8 cellular contexts compared by ENCODE assay signal in genomic region chr4:84583871-84584373, GRCh38. TPM values are rescaled to one million over a fixed set of nuclear protein-coding genes. Genes with fewer than 3 reads are reported as not detected.
DNase-seq lines count a peak whose midpoint lies in the region; FAIRE-seq and TF ChIP-seq lines count a peak whose summit lies in the region.

No MANE protein-coding gene starts in this region.

- H3K36me3 ChIP-seq in ectodermal cell (ENCODE audit: control insufficient read depth, insufficient read depth, low read length) (no peaks in the 10 kb centered on the region), neural cell (ENCODE audit: insufficient read depth, low read length) (no peaks in the 10 kb centered on the region)

- DNase-seq in GM12891 (ENCODE audit: insufficient read length, low spot score) (no peak), NOMO-1 treated with dmso at 0.1 percent for 144 hours (lab: John Stamatoyannopoulos, UW; ENCODE audit: unreplicated experiment) (peak; percentile 7), COLO829 (ENCODE audit: low spot score) (no peak), NCI-H524 (lab: John Stamatoyannopoulos, UW) (no peak), C1 segment of cervical spinal cord (lab: John Stamatoyannopoulos, UW) (no peak)
- DNase-seq in activated CD4-positive, alpha-beta T cell treated with anti-CD3 and anti-CD28 coated beads for 4 hours, result no peak

- no peak for FAIRE-seq in GM12891 (lab: Jason Lieb, UNC)

- H4K20me1 ChIP-seq in neural cell (ENCODE audit: insufficient read depth), result no peaks in the 10 kb centered on the region

- H3K9ac ChIP-seq in neural cell (ENCODE audit: low read length), result peak overlapping the region; percentile 78

- WGBS in ectodermal cell, 2 experiments, result 21 to 23% methylated on average over 15 of the region's 15 CpGs

- TF ChIP-seq POLR2A in GM12891 (IDR thresholded peaks at IDR 0.05; ENCODE audit: low read depth, low read length), result no peak

- no peaks in the 10 kb centered on the region for H3K9me2 ChIP-seq in neural cell (ENCODE audit: insufficient read depth, low read length)

- no peak overlapping the region for H2AFZ ChIP-seq in neural cell (ENCODE audit: low read depth, low read length)

- peak overlapping the region; percentile 63 for H3K4me3 ChIP-seq in ectodermal cell (ENCODE audit: insufficient read depth, low read depth, low read length)
- H3K4me3 ChIP-seq in neural cell (ENCODE audit: low read length), result peak overlapping the region; percentile 92

- no peak overlapping the region for H3K27ac ChIP-seq in ectodermal cell (ENCODE audit: insufficient read depth, low read depth, low read length, poor library complexity, severe bottlenecking)
- no peak overlapping the region for H3K27ac ChIP-seq in neural cell (ENCODE audit: low read length)

- H3F3A ChIP-seq in neural cell (ENCODE audit: insufficient read depth, low read length, poor library complexity, severe bottlenecking), result no peaks in the 10 kb centered on the region

- TF ChIP-seq RAD21 in neural cell (conservative IDR thresholded peaks at IDR 0.05), result no peak

- H3K27me3 ChIP-seq in ectodermal cell (ENCODE audit: control insufficient read depth, insufficient read depth, low read length, poor library complexity, severe bottlenecking) (peaks cover 42% of the 10 kb centered on the region), neural cell (ENCODE audit: insufficient read depth, low read depth, low read length) (peaks cover 46% of the 10 kb centered on the region)

- TF ChIP-seq EP300 in neural cell (conservative IDR thresholded peaks at IDR 0.05; ENCODE audit: poor library complexity, severe bottlenecking), result no peak

- peaks cover 3% of the 10 kb centered on the region for H3K9me3 ChIP-seq in ectodermal cell (ENCODE audit: control insufficient read depth, low read length)
- no peaks in the 10 kb centered on the region for H3K9me3 ChIP-seq in neural cell (ENCODE audit: low read length)

- H3K4me1 ChIP-seq in ectodermal cell (ENCODE audit: control insufficient read depth, insufficient read depth, low read length), result peaks cover 10% of the 10 kb centered on the region

- TF ChIP-seq CTCF in neural cell (IDR thresholded peaks at IDR 0.05; ENCODE audit: poor library complexity, severe bottlenecking), result peak; percentile 44

- H3K4me2 ChIP-seq in neural cell (ENCODE audit: low read length), result peak overlapping the region; percentile 73

- no peaks in the 10 kb centered on the region for H3K79me2 ChIP-seq in neural cell (replicated peaks; ENCODE audit: insufficient read depth, low read length)

TF ChIP-seq in GM12891, 5 proteins besides CTCF, POLR2A, EP300 and RAD21:
- TF ChIP-seq SPI1 (IDR thresholded peaks at IDR 0.05; ENCODE audit: low read depth, low read length) (peak; percentile 19; the same call in 1 of the 2 replicates), PAX5 (IDR thresholded peaks at IDR 0.05; ENCODE audit: insufficient read depth, low read length, severe bottlenecking) (no peak), TAF1 (IDR thresholded peaks at IDR 0.05; ENCODE audit: low read depth, low read length) (no peak), POLR2AphosphoS5 (IDR thresholded peaks at IDR 0.05; ENCODE audit: low read depth, low read length) (no peak), POU2F2 (IDR thresholded peaks at IDR 0.05; ENCODE audit: low read depth, low read length) (no peak)

TF ChIP-seq in neural cell, 6 proteins besides CTCF, POLR2A, EP300 and RAD21:
- TF ChIP-seq REST (IDR thresholded peaks at IDR 0.05; ENCODE audit: borderline replicate concordance) (no peak), EZH2 (IDR thresholded peaks at IDR 0.05; ENCODE audit: borderline replicate concordance, insufficient read depth, low read length, poor library complexity, severe bottlenecking) (no peak), TAF1 (IDR thresholded peaks at IDR 0.05; ENCODE audit: low read depth) (no peak), POLR2AphosphoS5 (IDR thresholded peaks at IDR 0.05) (no peak), MXI1 (conservative IDR thresholded peaks at IDR 0.05; ENCODE audit: poor library complexity, severe bottlenecking) (no peak), SMC3 (conservative IDR thresholded peaks at IDR 0.05; ENCODE audit: poor library complexity) (no peak)

RNA-seq across cellular contexts. Expression of gene CDS1, which starts 1.0 kb away (rescaled TPM):
- 0.01 TPM for polyA plus RNA-seq in GM12891 (2012; ENCODE audit: low read depth, missing spikeins)
- polyA plus RNA-seq in ectodermal cell (2013, experiment 1 of 4), result 4.0 TPM
- 4.4 TPM for polyA plus RNA-seq in ectodermal cell (2013, experiment 2 of 4)
- 4.3 TPM for polyA plus RNA-seq in ectodermal cell (2013, experiment 3 of 4)
- 4.5 TPM for polyA plus RNA-seq in ectodermal cell (2013, experiment 4 of 4)
- 5.2 and 6.1 TPM in 2 replicates for polyA plus RNA-seq in neural cell
- 9.7 and 10.0 TPM in 2 replicates for polyA minus RNA-seq in neural cell
